In genomic region chr2:42046819-42047487, GRCh38 we compare ENCODE assay signal across 7 cellular contexts. TPM values are rescaled to one million over a fixed set of nuclear protein-coding genes. Genes with fewer than 3 reads are reported as not detected.
DNase-seq lines count a peak whose midpoint lies in the region; ATAC-seq and TF ChIP-seq lines count a peak whose summit lies in the region.

No MANE protein-coding gene starts in this region.

- H3K27me3 Mint-ChIP-seq in mesothelial cell of epicardium (ENCODE audit: low read depth), result peaks cover 7% of the 10 kb centered on the region

- no peaks in the 10 kb centered on the region for H3K9me3 Mint-ChIP-seq in mesothelial cell of epicardium

- peak overlapping the region; percentile 69 for H3K4me3 Mint-ChIP-seq in mesothelial cell of epicardium

- TF ChIP-seq CTCF in mesothelial cell of epicardium (IDR thresholded peaks at IDR 0.05; ENCODE audit: unreplicated experiment), result no peak

- H3K36me3 Mint-ChIP-seq in mesothelial cell of epicardium, result peaks cover under 1% of the 10 kb centered on the region

- peak overlapping the region; percentile 68 for H3K27ac Mint-ChIP-seq in mesothelial cell of epicardium

- peak; percentile 3 for ATAC-seq in GM18868 (IDR thresholded peaks at IDR 0.05; ENCODE audit: unreplicated experiment)
- no peak for ATAC-seq in GM21737 (IDR thresholded peaks at IDR 0.05; ENCODE audit: unreplicated experiment)

- peak overlapping the region; percentile 65 for H3K27ac ChIP-seq in cingulate gyrus (ENCODE audit: low read depth, low read length)

- peaks cover 62% of the 10 kb centered on the region for H3K4me1 Mint-ChIP-seq in mesothelial cell of epicardium

- DNase-seq in NCI-H2227 (lab: John Stamatoyannopoulos, UW; ENCODE audit: unreplicated experiment) (peak; percentile 75), mesothelial cell of epicardium (ENCODE audit: low spot score in 2 of 2, unreplicated experiment in 2 of 2) (peak in 1 of 2 experiments; percentile 57), HUDEP-2 (lab: John Stamatoyannopoulos, UW; ENCODE audit: unreplicated experiment in 76 of 76) (no peak), NCI-H2029 treated with DMSO at 0.1 percent for 48 hours (lab: John Stamatoyannopoulos, UW) (no peak)

RNA-seq across cellular contexts. Expression of gene PKDCC, which starts 0.9 kb away (rescaled TPM):
- total RNA-seq in mesothelial cell of epicardium, result 112 to 131 TPM (median 123 TPM) in 3 replicates
